In the genomic region with DNA sequence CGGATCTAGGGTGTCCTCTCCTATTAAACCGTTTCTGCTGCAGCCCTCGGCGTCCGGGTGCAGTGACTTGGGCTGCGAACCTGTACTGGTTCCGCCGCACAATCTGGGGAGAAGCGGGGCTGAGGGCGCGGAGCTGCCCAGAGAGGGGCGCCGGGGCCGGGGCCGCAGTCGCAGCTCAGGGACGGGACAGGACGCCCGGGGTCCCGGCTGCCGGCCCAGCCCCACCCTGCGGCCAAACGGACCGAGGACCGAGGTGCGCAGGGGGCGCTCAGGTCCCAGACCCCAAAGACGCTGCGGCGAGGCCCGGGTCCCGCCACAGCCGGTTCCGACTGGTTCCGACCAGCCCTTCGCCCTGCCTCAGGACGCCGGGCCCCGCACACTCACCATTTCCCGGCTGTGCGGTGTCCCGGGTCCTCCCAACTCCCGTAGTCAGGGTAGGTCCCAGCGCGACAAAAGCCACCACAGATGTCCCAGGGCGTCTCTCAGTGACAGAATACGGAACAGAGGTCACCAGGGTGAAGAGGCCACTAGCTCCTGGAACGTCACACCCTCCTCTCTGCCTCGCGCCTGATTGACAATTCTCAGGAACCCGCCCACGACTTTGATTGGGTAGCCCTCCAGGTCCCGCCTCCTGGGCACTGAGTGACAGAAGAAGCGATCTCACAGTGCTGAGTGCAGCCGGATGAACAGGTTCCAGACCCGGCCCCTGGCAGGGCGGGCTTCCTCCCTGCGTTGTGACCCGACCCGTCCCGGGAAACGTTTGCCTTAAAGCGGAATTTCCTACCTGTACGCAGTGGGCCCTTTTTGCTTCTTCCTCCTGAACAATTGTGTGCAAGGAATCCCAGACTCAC, we compare ENCODE assay signal across 8 cellular contexts. TPM values are rescaled to one million over a fixed set of nuclear protein-coding genes. Genes with fewer than 3 reads are reported as not detected.
DNase-seq lines count a peak whose midpoint lies in the region; ATAC-seq, FAIRE-seq and TF ChIP-seq lines count a peak whose summit lies in the region.

A gene (minus strand): TSS at position 576 of the 851 bp plus-strand sequence. CDS start 189 bp downstream, at position 387.

- TF ChIP-seq CTCF in WI38 (IDR thresholded peaks at IDR 0.05; ENCODE audit: low read depth, low read length) = no peak
- TF ChIP-seq CTCF in cardiac fibroblast (IDR thresholded peaks at IDR 0.05; ENCODE audit: low read depth, low read length) = no peak

- H3K4me3 Mint-ChIP-seq in immature natural killer cell = peak within 1 kb of the TSS; percentile 98 to 100 (median 99)

- H3K27me3 Mint-ChIP-seq in immature natural killer cell (ENCODE audit: low read depth in 3 of 3) = peaks cover 4 to 11% (median 8%) of the 10 kb centered on the region in 3 donors

- H3K4me1 Mint-ChIP-seq in immature natural killer cell = peaks cover 39 to 48% of the 10 kb centered on the region in 2 donors

- peaks cover 0 to 5% (median 4%) of the 10 kb centered on the region in 3 donors for H3K36me3 Mint-ChIP-seq in immature natural killer cell

- peak; percentile 83 for ATAC-seq in HG03066 (IDR thresholded peaks at IDR 0.05; ENCODE audit: low read depth, unreplicated experiment)

- H3K9me3 Mint-ChIP-seq in immature natural killer cell = peaks cover 0 to 1% (median 0%) of the 10 kb centered on the region in 6 donors

- peak; percentile 97 for FAIRE-seq in A204.1 (lab: Jason Lieb, UNC)

- TF ChIP-seq POLR2A in GM18526 (IDR thresholded peaks at IDR 0.05; ENCODE audit: extremely low read depth, insufficient read length) = peak; percentile 68

- H3K4me3 ChIP-seq in WI38 (ENCODE audit: low read depth, low read length) (peak within 1 kb of the TSS; percentile 65), cardiac fibroblast (replicated peaks in 1 of 2; ENCODE audit: low read depth in 2 of 2, low read length in 2 of 2) (peak within 1 kb of the TSS; percentile 75 to 90)

- DNase-seq in NCI-H2196 treated with DMSO at 0.1 percent for 48 hours (lab: John Stamatoyannopoulos, UW; ENCODE audit: unreplicated experiment) (peak; percentile 92), cardiac fibroblast (ENCODE audit: low read depth in 2 of 2) (peak; percentile 96), immature natural killer cell (peak; percentile 94), smooth muscle cell of the brain vasculature (ENCODE audit: low read depth, low spot score) (peak; percentile 76)

- peak within 1 kb of the TSS; percentile 95 to 100 (median 99) for H3K27ac Mint-ChIP-seq in immature natural killer cell

RNA-seq across cellular contexts. Expression of the gene that starts here (rescaled TPM):
- 10 to 100 TPM; 18.6 to 39.5 (median 19.1) TPM for polyA plus RNA-seq in immature natural killer cell

Comparison
In these comparisons a context has a peak if more than half of its experiments do, and no peak if none do; other contexts are left out.
1. Peak in every context shown above with its lines: DNase-seq, ATAC-seq and H3K4me3 ChIP-seq.